Comparison of ENCODE assay signal across 13 cellular contexts in the genomic region with DNA sequence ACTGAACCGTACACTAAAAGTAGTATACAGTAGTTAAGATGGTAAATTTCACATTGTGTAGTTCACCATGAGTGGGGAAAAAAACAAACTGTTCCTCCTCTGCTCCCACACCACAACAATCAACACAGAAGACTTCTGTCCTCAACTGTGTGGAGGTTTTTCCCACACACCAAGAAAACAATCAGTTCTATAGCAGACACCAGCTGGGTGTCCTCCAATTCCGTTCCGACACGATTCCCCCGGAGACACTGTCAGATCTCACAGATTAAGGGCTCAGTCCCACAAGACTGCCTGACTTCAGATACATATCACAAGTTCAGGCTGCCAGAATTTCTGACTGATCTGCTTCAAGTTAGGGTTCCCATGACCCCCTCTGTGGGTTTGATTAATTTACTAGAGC. TPM values are rescaled to one million over a fixed set of nuclear protein-coding genes. Genes with fewer than 3 reads are reported as not detected.
A peak's percentile ranks its signal among the peaks of the same experiment; 100 is the strongest.
DNase-seq lines count a peak whose midpoint lies in the region; ATAC-seq, FAIRE-seq and TF ChIP-seq lines count a peak whose summit lies in the region.
"Had no signal": no experiment of that assay in that cellular context is flagged by ENCODE, and none has a peak within 500 bp of the region (broad histone marks: within the 10 kb centered on the region; RNA-seq: fewer than 3 reads in every experiment).

No MANE protein-coding gene starts in this region.

- peak overlapping the region; percentile 83 for H3K27ac ChIP-seq in caudate nucleus (ENCODE audit: low read depth, low read length)
- H3K27ac ChIP-seq in substantia nigra (ENCODE audit: low read depth, low read length, poor library complexity, severe bottlenecking) = peak overlapping the region; percentile 87

- no peak for ATAC-seq in HG02759 (IDR thresholded peaks at IDR 0.05; ENCODE audit: unreplicated experiment)

- FAIRE-seq in H54 (lab: Jason Lieb, UNC) = no peak

- TF ChIP-seq POLR2A in H54 (IDR thresholded peaks at IDR 0.05; ENCODE audit: low read depth, low read length) = no peak

- peak in 10 of 14 donors; percentile 0 to 47 (median 13) for DNase-seq in C1 segment of cervical spinal cord (lab: John Stamatoyannopoulos, UW)
- peak in 36 of 61 donors; percentile 2 to 61 (median 26) for DNase-seq in caudate nucleus (lab: John Stamatoyannopoulos, UW)
- DNase-seq in left kidney (ENCODE audit: low read depth, low spot score) = peak; percentile 22
- DNase-seq in substantia nigra (lab: John Stamatoyannopoulos, UW) = peak in 34 of 49 donors; percentile 4 to 78 (median 32)
- no peak for DNase-seq in dermis blood vessel endothelial cell
- no peak for DNase-seq in H54 (ENCODE audit: insufficient read length, low spot score)
- DNase-seq: BE2C, EL, NCI-H1417 treated with DMSO at 0.1 percent for 48 hours, NCI-H2029, NCI-H510A treated with DMSO at 0.1 percent for 48 hours, RPMI8226 had no signal

RNA-seq across cellular contexts. Expression of gene BBS2, which starts 31.8 kb away (rescaled TPM):
- 40.6 and 52.2 TPM in 2 replicates for total RNA-seq in dermis blood vessel endothelial cell

RNA-seq across cellular contexts. Expression of gene OGFOD1, which starts 36.7 kb away (rescaled TPM):
- total RNA-seq in dermis blood vessel endothelial cell = 71.6 and 155 TPM in 2 replicates

RNA-seq across cellular contexts. Expression of gene NUDT21, which starts 36.9 kb away (rescaled TPM):
- total RNA-seq in dermis blood vessel endothelial cell = 102 and 147 TPM in 2 replicates

Comparison
In these comparisons a context has a peak if more than half of its experiments do, and no peak if none do; other contexts are left out.
1. DNase-seq: peak in C1 segment of cervical spinal cord (10 of 14), caudate nucleus (36 of 61), left kidney (single experiment) and substantia nigra (34 of 49); none in dermis blood vessel endothelial cell (single experiment) and H54 (single experiment).